8 cellular contexts compared by ENCODE assay signal in the genomic region with DNA sequence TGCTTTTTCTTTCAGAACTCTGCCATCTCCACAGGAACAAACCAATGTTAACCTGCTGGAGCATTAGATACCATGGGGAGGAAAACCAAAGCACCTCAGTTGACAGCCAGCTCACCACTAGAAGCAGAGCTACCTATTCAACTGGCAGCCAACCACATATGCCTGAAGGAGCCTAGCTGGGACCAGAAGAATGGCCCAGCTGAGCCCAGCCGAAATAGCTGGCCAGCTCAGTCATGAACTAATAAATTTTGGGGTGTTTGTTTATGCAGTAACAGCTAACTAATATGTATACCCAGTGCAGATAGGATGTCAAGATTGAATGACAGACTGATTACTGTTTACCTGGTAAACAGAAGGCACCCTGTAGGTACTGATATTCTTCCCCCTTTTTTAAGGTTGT.
"Had no signal": no experiment of that assay in that cellular context is flagged by ENCODE, and none has a peak within 500 bp of the region (broad histone marks: within the 10 kb centered on the region; RNA-seq: fewer than 3 reads in every experiment).

No MANE protein-coding gene starts in this region.

- ATAC-seq: GM12878 had no signal

- H3K4me3 ChIP-seq: GM12878 had no signal

- DNase-seq: GDM1, GF-D8 had no signal

- FAIRE-seq: G401.6, GM12878, GM12891, GM12892, GM18507, GM19239 had no signal
